8 cellular contexts compared by ENCODE assay signal in the genomic region with DNA sequence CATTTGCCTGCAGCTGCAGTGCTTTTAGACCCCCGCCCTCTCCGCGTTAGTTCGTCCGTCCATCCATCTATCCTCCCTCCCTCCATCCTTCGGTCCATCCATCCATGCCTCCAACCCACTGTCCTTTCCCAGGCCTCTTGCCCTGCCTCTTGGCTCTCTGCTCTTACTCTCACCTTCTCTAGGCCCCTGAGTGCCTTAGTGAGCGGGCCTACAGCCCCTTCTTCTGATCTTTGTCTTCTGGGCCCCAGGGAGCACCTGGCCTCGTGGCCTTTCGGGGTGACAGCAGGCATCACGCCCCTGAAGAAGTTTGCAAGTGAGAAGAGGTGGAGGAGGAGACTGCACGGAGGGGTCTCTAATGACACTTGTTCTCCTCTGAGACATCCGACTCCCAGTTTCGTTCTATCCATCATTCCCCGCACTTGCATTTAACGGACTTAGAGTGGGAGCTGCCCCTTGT. TPM values are rescaled to one million over a fixed set of nuclear protein-coding genes. Genes with fewer than 3 reads are reported as not detected.
A peak's percentile ranks its signal among the peaks of the same experiment; 100 is the strongest.
DNase-seq lines count a peak whose midpoint lies in the region; ATAC-seq and TF ChIP-seq lines count a peak whose summit lies in the region.

No MANE protein-coding gene starts in this region.

- no peaks in the 10 kb centered on the region for H3K36me3 ChIP-seq in smooth muscle cell (ENCODE audit: low read depth)

- no peaks in the 10 kb centered on the region for H3K9me3 ChIP-seq in smooth muscle cell (replicated peaks; ENCODE audit: low read depth)

- no peak overlapping the region for H3K27ac ChIP-seq in smooth muscle cell (ENCODE audit: low read depth)

- H3K27me3 ChIP-seq in smooth muscle cell (ENCODE audit: low read depth), result peaks cover 8% of the 10 kb centered on the region

- ATAC-seq in left ventricle myocardium superior (peak; percentile 2), GM18873 (IDR thresholded peaks at IDR 0.05; ENCODE audit: low FRiP score, unreplicated experiment) (no peak)

- H4K20me1 ChIP-seq in smooth muscle cell (ENCODE audit: low read depth), result no peaks in the 10 kb centered on the region

- H3K4me1 ChIP-seq in smooth muscle cell (ENCODE audit: low read depth), result peaks cover 8% of the 10 kb centered on the region

- WGBS in smooth muscle cell (ENCODE audit: low lambda C conversion rate), result 10% methylated on average over 15 of the region's 15 CpGs

- peak overlapping the region; percentile 99 for H3K9ac ChIP-seq in smooth muscle cell (ENCODE audit: low read depth)

- peak; percentile 51 for DNase-seq in DMS53 (lab: John Stamatoyannopoulos, UW)
- no peak for DNase-seq in DMS53 treated with DMSO at 0.1 percent for 48 hours (lab: John Stamatoyannopoulos, UW; ENCODE audit: unreplicated experiment)
- DNase-seq in left ventricle myocardium superior, result no peak
- DNase-seq in smooth muscle cell (lab: John Stamatoyannopoulos, UW; ENCODE audit: unreplicated experiment), result no peak
- DNase-seq in NOMO-1 treated with DMSO at 0.1 percent for 48 hours (lab: John Stamatoyannopoulos, UW; ENCODE audit: unreplicated experiment), result no peak
- no peak for DNase-seq in NCI-H1694 treated with DMSO at 0.1 percent for 48 hours (lab: John Stamatoyannopoulos, UW)

- H3F3A ChIP-seq in smooth muscle cell (ENCODE audit: low read depth), result no peaks in the 10 kb centered on the region

- H2AFZ ChIP-seq in smooth muscle cell (ENCODE audit: low read depth), result peak overlapping the region; percentile 39

- intact Hi-C loops in left ventricle myocardium superior (cut with micrococcal nuclease), result no loop called here

- peak overlapping the region; percentile 72 for H3K4me3 ChIP-seq in WI38 (ENCODE audit: low read depth, low read length)
- H3K4me3 ChIP-seq in smooth muscle cell, result peak overlapping the region; percentile 79

- peak overlapping the region; percentile 93 for H3K4me2 ChIP-seq in smooth muscle cell

- TF ChIP-seq CTCF in WI38 (IDR thresholded peaks at IDR 0.05; ENCODE audit: low read depth, low read length) (no peak), smooth muscle cell (IDR thresholded peaks at IDR 0.05; ENCODE audit: borderline replicate concordance, insufficient read depth, poor library complexity, severe bottlenecking) (no peak)

- H3K79me2 ChIP-seq in smooth muscle cell (ENCODE audit: low read depth), result no peaks in the 10 kb centered on the region

RNA-seq across cellular contexts. Expression of gene ATXN7L2, which starts 0.8 kb away (rescaled TPM):
- 3.4 TPM for total RNA-seq in left ventricle myocardium superior
- 1.9 and 2.4 TPM in 2 replicates for total RNA-seq in smooth muscle cell
- polyA plus RNA-seq in smooth muscle cell, result 5.7 and 6.2 TPM in 2 replicates

RNA-seq across cellular contexts. Expression of gene CYB561D1, which starts 9.3 kb away (rescaled TPM):
- 4.3 TPM for total RNA-seq in left ventricle myocardium superior
- total RNA-seq in smooth muscle cell, result 4.5 and 8.6 TPM in 2 replicates
- 5.3 and 7.4 TPM in 2 replicates for polyA plus RNA-seq in smooth muscle cell

RNA-seq across cellular contexts. Expression of gene SYPL2, which starts 18.2 kb away (rescaled TPM):
- total RNA-seq in left ventricle myocardium superior (30.4 TPM), smooth muscle cell (0.04 TPM in 1 of 2 replicates, not detected in the other)
- polyA plus RNA-seq in smooth muscle cell, result not detected in 2 replicates

RNA-seq across cellular contexts. Expression of gene AMIGO1, which starts 25.0 kb away (rescaled TPM):
- total RNA-seq in left ventricle myocardium superior (18.4 TPM), smooth muscle cell (0.31 and 0.99 TPM in 2 replicates)
- polyA plus RNA-seq in smooth muscle cell, result 0.93 and 1.4 TPM in 2 replicates

RNA-seq across cellular contexts. Expression of gene GPR61, which starts 55.1 kb away (rescaled TPM):
- total RNA-seq in left ventricle myocardium superior (0.07 TPM), smooth muscle cell (not detected in 2 replicates)
- 0.37 TPM in 1 of 2 replicates, not detected in the other for polyA plus RNA-seq in smooth muscle cell

Comparison
In these comparisons a context has a peak if more than half of its experiments do, and no peak if none do; other contexts are left out.
1. RNA of gene SYPL2, which starts 18.2 kb away (total RNA-seq): 30.4 TPM in left ventricle myocardium superior (single experiment); 0.04 TPM in smooth muscle cell; every median in the first group is over 10 times any median in the second.